Comparison of ENCODE assay signal across 11 cellular contexts in the genomic region with DNA sequence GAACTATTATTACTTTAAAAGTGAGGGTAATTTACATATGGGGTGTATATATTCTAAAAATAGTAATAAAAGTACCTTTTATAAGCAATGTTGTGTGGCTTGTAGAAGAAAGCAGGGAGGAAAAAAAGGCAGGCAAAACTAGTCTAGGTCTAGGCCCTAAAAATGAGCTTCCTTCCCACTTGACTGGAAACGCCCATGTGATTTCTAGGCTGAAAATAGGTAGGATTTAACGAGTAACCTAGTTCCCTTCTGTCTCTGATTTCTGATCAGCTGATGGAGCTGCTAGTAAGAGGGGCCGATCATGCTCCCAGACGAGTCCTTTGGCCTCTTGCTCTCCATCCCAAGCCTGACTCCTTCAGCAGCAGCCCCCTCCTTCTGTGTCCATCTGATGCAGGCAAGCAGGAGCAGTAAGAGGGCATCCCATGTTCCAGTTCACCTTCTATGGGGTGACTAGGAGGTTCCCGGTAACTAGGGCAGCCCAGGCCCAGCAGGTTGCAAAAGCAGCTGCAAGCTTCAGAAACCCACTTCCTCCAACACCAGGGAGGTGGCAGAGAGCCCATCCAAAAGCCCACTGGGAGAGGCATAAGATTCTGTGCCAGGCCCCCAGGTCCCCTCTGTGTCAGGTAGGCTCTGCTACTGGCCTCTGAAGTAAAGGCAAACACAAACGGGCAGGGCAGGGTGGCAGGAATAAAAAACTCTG. TPM values are rescaled to one million over a fixed set of nuclear protein-coding genes. Genes with fewer than 3 reads are reported as not detected.
DNase-seq lines count a peak whose midpoint lies in the region; ATAC-seq and TF ChIP-seq lines count a peak whose summit lies in the region.
"Had no signal": no experiment of that assay in that cellular context is flagged by ENCODE, and none has a peak within 500 bp of the region (broad histone marks: within the 10 kb centered on the region; RNA-seq: fewer than 3 reads in every experiment).

No MANE protein-coding gene starts in this region.

- peak overlapping the region; percentile 49 for H3K27ac Mint-ChIP-seq in CD4-positive, alpha-beta T cell
- H3K27ac Mint-ChIP-seq in activated T-helper 2 cell treated with anti-CD3 and anti-CD28 coated beads, Interferon-gamma antibody, Interleukin-2, Interleukin-4, amounts not matched to agents 10 μg/mL and 5 μg/mL and 100 μg/mL, durations not matched to agents 14 hours and 24 hours and 36 hours, result no peak overlapping the region
- peak overlapping the region; percentile 86 to 87 for H3K27ac Mint-ChIP-seq in natural killer cell

- peaks cover 77% of the 10 kb centered on the region for H3K36me3 Mint-ChIP-seq in CD4-positive, alpha-beta T cell (ENCODE audit: low read depth)
- H3K36me3 Mint-ChIP-seq in activated T-helper 2 cell treated with anti-CD3 and anti-CD28 coated beads, Interferon-gamma antibody, Interleukin-2, Interleukin-4, amounts not matched to agents 10 μg/mL and 5 μg/mL and 100 μg/mL, durations not matched to agents 14 hours and 24 hours and 36 hours (ENCODE audit: low read depth), result peaks cover 90% of the 10 kb centered on the region
- H3K36me3 Mint-ChIP-seq in natural killer cell, result no peaks in the 10 kb centered on the region

- peaks cover 64% of the 10 kb centered on the region for H3K4me1 Mint-ChIP-seq in CD4-positive, alpha-beta T cell (ENCODE audit: low read depth)
- peaks cover 63% of the 10 kb centered on the region for H3K4me1 Mint-ChIP-seq in activated T-helper 2 cell treated with anti-CD3 and anti-CD28 coated beads, Interferon-gamma antibody, Interleukin-2, Interleukin-4, amounts not matched to agents 10 μg/mL and 5 μg/mL and 100 μg/mL, durations not matched to agents 14 hours and 24 hours and 36 hours (ENCODE audit: low read depth)
- peaks cover 48 to 61% of the 10 kb centered on the region in 2 donors for H3K4me1 Mint-ChIP-seq in natural killer cell

- H3K27ac ChIP-seq in CD4-positive, alpha-beta T cell (ENCODE audit: low read depth, low read length), result no peak overlapping the region
- H3K27ac ChIP-seq: neural progenitor cell had no signal

- H3K9me3 ChIP-seq in CD4-positive, alpha-beta T cell (ENCODE audit: control insufficient read depth, low read length), result no peaks in the 10 kb centered on the region

- TF ChIP-seq CTCF in CD4-positive, alpha-beta T cell (IDR thresholded peaks at IDR 0.05), result no peak
- no peak for TF ChIP-seq CTCF in natural killer cell (IDR thresholded peaks at IDR 0.05)

- POLR2A ChIA-PET in CD4-positive, alpha-beta T cell (lab: Charles Lee), result interaction anchor here (0.9 to 3.2 kb wide), 13 partner anchors 10 to 105 kb away, joined by 3 to 31 read pairs (median 5); a partner anchor contains a TSS

- no peaks in the 10 kb centered on the region for H3K9me3 Mint-ChIP-seq in CD4-positive, alpha-beta T cell
- no peaks in the 10 kb centered on the region for H3K9me3 Mint-ChIP-seq in activated T-helper 2 cell treated with anti-CD3 and anti-CD28 coated beads, Interferon-gamma antibody, Interleukin-2, Interleukin-4, amounts not matched to agents 10 μg/mL and 5 μg/mL and 100 μg/mL, durations not matched to agents 14 hours and 24 hours and 36 hours
- no peaks in the 10 kb centered on the region for H3K9me3 Mint-ChIP-seq in natural killer cell
- H3K9me3 Mint-ChIP-seq: neural progenitor cell had no signal

- no peak for DNase-seq in CD4-positive, alpha-beta T cell
- peak; percentile 41 for DNase-seq in KG1 (lab: John Stamatoyannopoulos, UW)
- no peak for DNase-seq in activated T-helper 2 cell treated with anti-CD3 and anti-CD28 coated beads, Interferon-gamma antibody, Interleukin-2, Interleukin-4, amounts not matched to agents 10 μg/mL and 5 μg/mL and 100 μg/mL, durations not matched to agents 14 hours and 24 hours and 36 hours (ENCODE audit: low spot score)
- DNase-seq in natural killer cell, result no peak
- no peak for DNase-seq in NCI-H2029 treated with DMSO at 0.1 percent for 48 hours (lab: John Stamatoyannopoulos, UW)
- DNase-seq in GM19240 (ENCODE audit: insufficient read length, low spot score), result no peak
- no peak for DNase-seq in OCI-M1 (lab: John Stamatoyannopoulos, UW)
- no peak for DNase-seq in DMS53 treated with DMSO at 0.1 percent for 48 hours (lab: John Stamatoyannopoulos, UW; ENCODE audit: unreplicated experiment)
- DNase-seq: foreskin fibroblast, NCI-H345 had no signal

- CTCF ChIA-PET in CD4-positive, alpha-beta T cell (lab: Charles Lee), result interaction anchor here (2.3 kb wide), 1 partner anchor 24 kb away, joined by 8 read pairs; a partner anchor contains a TSS

- intact Hi-C loops in CD4-positive, alpha-beta T cell (cut with DNase I, micrococcal nuclease), result loop anchor here (1.0 to 5.0 kb wide), 2 partner anchors 24 to 39 kb away; a partner anchor contains a TSS
- intact Hi-C loops in activated T-helper 2 cell treated with anti-CD3 and anti-CD28 coated beads, Interferon-gamma antibody, Interleukin-2, Interleukin-4, amounts not matched to agents 10 μg/mL and 5 μg/mL and 100 μg/mL, durations not matched to agents 14 hours and 24 hours and 36 hours (cut with micrococcal nuclease), result loop anchor here (1.0 to 2.0 kb wide), 2 partner anchors 24 to 57 kb away; a partner anchor contains a TSS
- intact Hi-C loops in natural killer cell (cut with micrococcal nuclease), result no loop called here

- no peaks in the 10 kb centered on the region for H3K27me3 ChIP-seq in CD4-positive, alpha-beta T cell (ENCODE audit: control insufficient read depth, insufficient read depth, low read length)
- H3K27me3 ChIP-seq: neural progenitor cell had no signal

- H3K27me3 Mint-ChIP-seq in CD4-positive, alpha-beta T cell, result no peaks in the 10 kb centered on the region
- no peaks in the 10 kb centered on the region for H3K27me3 Mint-ChIP-seq in activated T-helper 2 cell treated with anti-CD3 and anti-CD28 coated beads, Interferon-gamma antibody, Interleukin-2, Interleukin-4, amounts not matched to agents 10 μg/mL and 5 μg/mL and 100 μg/mL, durations not matched to agents 14 hours and 24 hours and 36 hours (ENCODE audit: low read depth)
- no peaks in the 10 kb centered on the region for H3K27me3 Mint-ChIP-seq in natural killer cell (ENCODE audit: low read depth in 2 of 2)

- no peak for ATAC-seq in CD4-positive, alpha-beta T cell (ENCODE audit: poor library complexity)
- peak; percentile 5 to 38 (median 10) for ATAC-seq in natural killer cell

- H3K4me3 Mint-ChIP-seq in CD4-positive, alpha-beta T cell, result peak overlapping the region; percentile 71
- H3K4me3 Mint-ChIP-seq in activated T-helper 2 cell treated with anti-CD3 and anti-CD28 coated beads, Interferon-gamma antibody, Interleukin-2, Interleukin-4, amounts not matched to agents 10 μg/mL and 5 μg/mL and 100 μg/mL, durations not matched to agents 14 hours and 24 hours and 36 hours (ENCODE audit: low read depth), result peak overlapping the region; percentile 71
- H3K4me3 Mint-ChIP-seq in natural killer cell, result peak overlapping the region; percentile 86
- H3K4me3 Mint-ChIP-seq: neural progenitor cell had no signal

RNA-seq across cellular contexts. Expression of a gene that starts 24.4 kb away (rescaled TPM):
- 10 to 100 TPM; 15.7 to 16.1 TPM for total RNA-seq in CD4-positive, alpha-beta T cell
- total RNA-seq in activated T-helper 2 cell treated with anti-CD3 and anti-CD28 coated beads, Interferon-gamma antibody, Interleukin-2, Interleukin-4, amounts not matched to agents 10 μg/mL and 5 μg/mL and 100 μg/mL, durations not matched to agents 14 hours and 24 hours and 36 hours, result 30.1 and 31.5 TPM in 2 replicates
- 10 to 100 TPM; 32.5 to 47.6 (median 44.2) TPM for total RNA-seq in natural killer cell

RNA-seq across cellular contexts. Expression of a gene that starts 29.8 kb away (rescaled TPM):
- 10 to 100 TPM; 53.3 to 57.3 TPM for total RNA-seq in CD4-positive, alpha-beta T cell
- 112 and 118 TPM in 2 replicates for total RNA-seq in activated T-helper 2 cell treated with anti-CD3 and anti-CD28 coated beads, Interferon-gamma antibody, Interleukin-2, Interleukin-4, amounts not matched to agents 10 μg/mL and 5 μg/mL and 100 μg/mL, durations not matched to agents 14 hours and 24 hours and 36 hours
- 100 to 1,000 TPM; 102 to 131 (median 104) TPM for total RNA-seq in natural killer cell

RNA-seq across cellular contexts. Expression of a gene that starts 57.4 kb away (rescaled TPM):
- total RNA-seq in CD4-positive, alpha-beta T cell, result 1 to 10 TPM; 1.3 to 1.5 TPM
- 31.6 and 32.2 TPM in 2 replicates for total RNA-seq in activated T-helper 2 cell treated with anti-CD3 and anti-CD28 coated beads, Interferon-gamma antibody, Interleukin-2, Interleukin-4, amounts not matched to agents 10 μg/mL and 5 μg/mL and 100 μg/mL, durations not matched to agents 14 hours and 24 hours and 36 hours
- total RNA-seq in natural killer cell, result 1 to 10 TPM; 4.0 to 8.9 (median 7.7) TPM
